ENCODE assay signal across 22 cellular contexts in the genomic region with DNA sequence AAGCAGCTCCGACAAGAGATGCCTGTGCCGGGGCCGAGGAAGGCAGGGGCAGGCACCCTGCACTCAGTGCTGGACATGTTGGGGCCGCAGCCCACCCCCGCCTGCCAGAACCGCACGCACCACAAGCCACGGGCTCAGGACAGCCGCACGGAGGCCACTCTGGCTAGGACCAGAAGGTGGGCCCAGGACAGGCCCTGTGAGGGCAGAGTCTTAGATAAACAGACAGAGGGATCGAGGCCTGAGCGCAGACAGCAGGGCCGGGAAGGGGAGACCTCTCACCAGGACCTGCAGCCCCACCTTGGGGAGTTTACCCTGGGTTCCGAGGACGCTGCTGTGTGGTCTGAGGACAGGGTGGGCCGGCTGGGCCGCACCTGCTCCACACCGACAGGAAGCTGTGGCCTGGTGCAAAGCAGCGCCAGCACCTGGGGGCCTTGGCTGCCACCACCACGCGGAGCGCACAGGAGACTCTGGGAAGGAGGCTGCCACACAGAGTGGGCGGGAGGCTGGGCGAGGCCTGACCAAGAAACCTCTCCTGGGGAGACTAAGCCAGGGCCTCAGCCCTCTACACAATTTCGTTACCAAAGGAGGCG. TPM values are rescaled to one million over a fixed set of nuclear protein-coding genes. Genes with fewer than 3 reads are reported as not detected.
"Had no signal": no experiment of that assay in that cellular context is flagged by ENCODE, and none has a peak within 500 bp of the region (broad histone marks: within the 10 kb centered on the region; RNA-seq: fewer than 3 reads in every experiment).

No MANE protein-coding gene starts in this region.

- DNase-seq: effector memory CD8-positive, alpha-beta T cell; gastrocnemius medialis; heart right ventricle; hypothalamus; kidney glomerular epithelial cell; nephron progenitor cell; small intestine; stimulated activated CD4-positive, alpha-beta T cell treated with anti-CD3 and anti-CD28 coated beads, Interleukin-12 subunit alpha, Interleukin-12 subunit beta, amount 100 ng/mL, for 4 hours; tibial artery; uterus had no signal

- FAIRE-seq: islet of Langerhans, small intestine had no signal

- ATAC-seq: gastrocnemius medialis had no signal

- H3K27ac ChIP-seq: epithelial cell of prostate, esophagus muscularis mucosa, gastrocnemius medialis, heart right ventricle, neutrophil, right atrium auricular region, tibial artery, upper lobe of left lung, uterus had no signal

- H3K4me3 ChIP-seq: esophagus muscularis mucosa, gastrocnemius medialis, heart right ventricle, right atrium auricular region, tibial artery, upper lobe of left lung, uterus had no signal

- H3K4me1 ChIP-seq: esophagus muscularis mucosa, gastrocnemius medialis, right atrium auricular region, tibial artery, upper lobe of left lung, uterus had no signal

- H3K36me3 ChIP-seq: esophagus muscularis mucosa, gastrocnemius medialis, heart right ventricle, neutrophil, right atrium auricular region, tibial artery, upper lobe of left lung, uterus had no signal

- H3K9me3 ChIP-seq: esophagus muscularis mucosa, gastrocnemius medialis, heart right ventricle, neutrophil, right atrium auricular region, tibial artery, upper lobe of left lung, uterus had no signal

- H3K27me3 ChIP-seq: right atrium auricular region, upper lobe of left lung, uterus had no signal

RNA-seq across cellular contexts. Expression of a gene that starts 32.0 kb away (rescaled TPM):
- total RNA-seq: fibroblast of villous mesenchyme, gastrocnemius medialis, liver, lung microvascular endothelial cell, mesenteric fat pad, right atrium auricular region had no signal
- polyA plus RNA-seq: liver; naive thymus-derived CD4-positive, alpha-beta T cell had no signal

RNA-seq across cellular contexts. Expression of a gene that starts 58.4 kb away (rescaled TPM):
- total RNA-seq: osteoblast had no signal
